Comparison of ENCODE assay signal across 13 cellular contexts in the genomic region with DNA sequence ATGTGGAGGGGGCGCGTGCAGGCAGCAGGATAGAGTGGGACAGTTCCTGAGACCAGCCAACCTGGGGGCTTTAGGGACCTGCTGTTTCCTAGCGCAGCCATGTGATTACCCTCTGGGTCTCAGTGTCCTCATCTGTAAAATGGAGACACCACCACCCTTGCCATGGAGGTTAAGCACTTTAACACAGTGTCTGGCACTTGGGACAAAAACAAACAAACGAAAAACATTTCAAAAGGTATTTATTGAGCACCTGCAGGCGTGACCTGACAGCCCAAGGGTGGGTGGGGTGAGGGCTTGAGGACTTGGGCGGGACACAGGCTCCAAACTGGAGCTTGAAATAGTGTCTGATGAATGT. TPM values are rescaled to one million over a fixed set of nuclear protein-coding genes. Genes with fewer than 3 reads are reported as not detected.
DNase-seq lines count a peak whose midpoint lies in the region; ATAC-seq and TF ChIP-seq lines count a peak whose summit lies in the region.
"Had no signal": no experiment of that assay in that cellular context is flagged by ENCODE, and none has a peak within 500 bp of the region (broad histone marks: within the 10 kb centered on the region; RNA-seq: fewer than 3 reads in every experiment).

No MANE protein-coding gene starts in this region.

- no peak overlapping the region for H3K4me2 ChIP-seq in mesenchymal stem cell (ENCODE audit: low read length, poor library complexity, severe bottlenecking)

- H3K9me3 ChIP-seq in left ventricle myocardium inferior (replicated peaks) (no peaks in the 10 kb centered on the region), mesenchymal stem cell (ENCODE audit: control insufficient read depth, low read length) (no peaks in the 10 kb centered on the region), upper lobe of left lung (no peaks in the 10 kb centered on the region)

- H3K27ac ChIP-seq in left ventricle myocardium inferior (replicated peaks): peak overlapping the region; percentile 100
- peak overlapping the region; percentile 99 for H3K27ac ChIP-seq in RWPE1
- H3K27ac ChIP-seq in mesenchymal stem cell (ENCODE audit: low read length, poor library complexity, severe bottlenecking): no peak overlapping the region
- H3K27ac ChIP-seq in upper lobe of left lung: peak overlapping the region in 3 of 4 donors; percentile 94 to 99 (median 99)

- ATAC-seq in left cardiac atrium (no peak), upper lobe of left lung (ENCODE audit: low FRiP score in 2 of 2) (no peak)
- ATAC-seq: Right ventricle myocardium inferior had no signal

- TF ChIP-seq POLR2A in upper lobe of left lung (IDR thresholded peaks at IDR 0.05): no peak

- H2BK12ac ChIP-seq in mesenchymal stem cell (ENCODE audit: low read length in 2 of 2): no peak overlapping the region

- H3K27me3 ChIP-seq in left ventricle myocardium inferior (ENCODE audit: low read depth) (no peaks in the 10 kb centered on the region), mesenchymal stem cell (ENCODE audit: control insufficient read depth in 1 of 2, insufficient read depth in 1 of 2, low read length in 2 of 2) (no peaks in the 10 kb centered on the region), upper lobe of left lung (no peaks in the 10 kb centered on the region)

- H3K9ac ChIP-seq in mesenchymal stem cell (ENCODE audit: low read length): peak overlapping the region; percentile 93

- H3K36me3 ChIP-seq in left ventricle myocardium inferior (no peaks in the 10 kb centered on the region), mesenchymal stem cell (ENCODE audit: control insufficient read depth in 1 of 2, insufficient read depth in 2 of 2, low read depth in 1 of 2, low read length in 2 of 2) (no peaks in the 10 kb centered on the region), upper lobe of left lung (peaks cover 0 to 4% (median 0%) of the 10 kb centered on the region in 4 donors)

- no peak overlapping the region for H3K23ac ChIP-seq in mesenchymal stem cell (ENCODE audit: low read length in 2 of 2)

- 100% methylated on average over 4 of the region's 6 CpGs for WGBS in mesenchymal stem cell
- 80 to 82% methylated on average over 3 to 6 of the region's 6 CpGs for WGBS in upper lobe of left lung, 2 donors

- peak overlapping the region; percentile 18 for H4K91ac ChIP-seq in mesenchymal stem cell (ENCODE audit: low read length)

- no peak overlapping the region for H3K14ac ChIP-seq in mesenchymal stem cell (ENCODE audit: low read length in 2 of 2)

- H2AK5ac ChIP-seq in mesenchymal stem cell (ENCODE audit: low read length, severe bottlenecking): no peak overlapping the region

- H3K4me1 ChIP-seq in left ventricle myocardium inferior: peaks cover 37% of the 10 kb centered on the region
- peaks cover 37% of the 10 kb centered on the region for H3K4me1 ChIP-seq in mesenchymal stem cell (ENCODE audit: control insufficient read depth, insufficient read depth, low read depth, low read length)
- H3K4me1 ChIP-seq in upper lobe of left lung: peaks cover 17 to 48% (median 32%) of the 10 kb centered on the region in 4 donors

- no peak overlapping the region for H2BK15ac ChIP-seq in mesenchymal stem cell (ENCODE audit: low read depth, poor library complexity, severe bottlenecking)

- intact Hi-C loops in left ventricle myocardium inferior (cut with micrococcal nuclease): loop anchor here (10.0 kb wide), 1 partner anchor 100 kb away; the partner anchor contains the start of gene TMBIM1
- intact Hi-C loops in left cardiac atrium (cut with DNase I): loop anchor here in 1 of 2 donors (10.0 kb wide), 1 partner anchor 100 kb away; the partner anchor contains the start of gene TMBIM1

- no peak overlapping the region for H2BK5ac ChIP-seq in mesenchymal stem cell (ENCODE audit: low read depth, low read length, poor library complexity, severe bottlenecking)

- TF ChIP-seq CTCF in left ventricle myocardium inferior (IDR thresholded peaks at IDR 0.05; ENCODE audit: borderline replicate concordance) (no peak), RWPE1 (conservative IDR thresholded peaks at IDR 0.05; ENCODE audit: low read depth) (no peak), upper lobe of left lung (IDR thresholded peaks at IDR 0.05) (no peak)

- TF ChIP-seq EP300 in upper lobe of left lung (IDR thresholded peaks at IDR 0.05): no peak

- POLR2A ChIA-PET in RWPE1 (lab: Yijun Ruan, JAX; ENCODE audit: low non-redundant PET): no interaction called here

- H3K18ac ChIP-seq in mesenchymal stem cell (ENCODE audit: low read depth in 1 of 2, low read length in 2 of 2): no peak overlapping the region

- no peak overlapping the region for H4K8ac ChIP-seq in mesenchymal stem cell (ENCODE audit: low read length)

- H3K4me3 ChIP-seq in left ventricle myocardium inferior: peak overlapping the region; percentile 100
- H3K4me3 ChIP-seq in mesenchymal stem cell (ENCODE audit: insufficient read depth in 1 of 2, low read depth in 1 of 2, low read length in 2 of 2): peak overlapping the region in 1 of 2 experiments; percentile 84
- peak overlapping the region in 2 of 4 donors; percentile 93 to 98 for H3K4me3 ChIP-seq in upper lobe of left lung

- peak overlapping the region in 1 of 2 experiments; percentile 75 for H3K4ac ChIP-seq in mesenchymal stem cell (ENCODE audit: low read depth in 1 of 2, low read length in 2 of 2)

- CTCF ChIA-PET in RWPE1 (lab: Yijun Ruan, JAX): no interaction called here

- H2BK120ac ChIP-seq in mesenchymal stem cell (ENCODE audit: low read depth, low read length): no peak overlapping the region

- H2AFZ ChIP-seq in mesenchymal stem cell (ENCODE audit: low read depth, low read length): no peak overlapping the region

- no peaks in the 10 kb centered on the region for H3K79me1 ChIP-seq in mesenchymal stem cell (replicated peaks; ENCODE audit: low read length, poor library complexity, severe bottlenecking)

- DNase-seq in left ventricle myocardium inferior (no peak), left cardiac atrium (no peak), RWPE1 (ENCODE audit: low spot score) (no peak), mesenchymal stem cell (no peak), upper lobe of left lung (no peak), NCI-H774 (lab: John Stamatoyannopoulos, UW) (no peak), DMS 273 (lab: John Stamatoyannopoulos, UW; ENCODE audit: unreplicated experiment) (no peak)
- no peak for DNase-seq in stimulated activated CD4-positive, alpha-beta T cell treated with anti-CD3 and anti-CD28 coated beads, Interleukin-2, amount 100 ng/mL, for 24 hours
- DNase-seq: central memory CD4-positive, alpha-beta T cell; NCI-H1092; NCI-H345 had no signal

RNA-seq across cellular contexts. Expression of gene CTDSP1, which starts 4.6 kb away (rescaled TPM):
- total RNA-seq in left ventricle myocardium inferior: 81.5 TPM
- 100 to 1,000 TPM; 101 to 106 TPM for total RNA-seq in left cardiac atrium
- polyA plus RNA-seq in mesenchymal stem cell (2013, experiment 1 of 2): 65.2 TPM
- polyA plus RNA-seq in mesenchymal stem cell (2013, experiment 2 of 2): 63.8 TPM
- 100 to 1,000 TPM in 5 of 6 donors, 10 to 100 TPM in 1; 96.6 to 239 (median 189) TPM for total RNA-seq in upper lobe of left lung

RNA-seq across cellular contexts. Expression of gene SLC11A1, which starts 13.0 kb away (rescaled TPM):
- total RNA-seq in left ventricle myocardium inferior: 6.4 TPM
- total RNA-seq in left cardiac atrium: 10 to 100 TPM in 1 of 2 donors, 1 to 10 TPM in 1; 8.5 to 16.1 TPM
- polyA plus RNA-seq in mesenchymal stem cell (2013, experiment 1 of 2): 0.10 TPM
- 0.10 TPM for polyA plus RNA-seq in mesenchymal stem cell (2013, experiment 2 of 2)
- 1,000 to 10,000 TPM in 2 of 6 donors, 100 to 1,000 TPM in 4; 145 to 3,249 (median 371) TPM for total RNA-seq in upper lobe of left lung

RNA-seq across cellular contexts. Expression of gene VIL1, which starts 23.9 kb away (rescaled TPM):
- total RNA-seq in left ventricle myocardium inferior (not detected), left cardiac atrium (not detected), upper lobe of left lung (under 1 TPM in 3 of 6 donors, not detected in 3; 0.29 to 0.76 (median 0.40) TPM)
- polyA plus RNA-seq in mesenchymal stem cell (2013, experiment 1 of 2): not detected
- polyA plus RNA-seq in mesenchymal stem cell (2013, experiment 2 of 2): under 0.01 TPM
- total RNA-seq: Right ventricle myocardium inferior had no signal

RNA-seq across cellular contexts. Expression of gene CATIP, which starts 38.4 kb away (rescaled TPM):
- total RNA-seq in left ventricle myocardium inferior: not detected
- total RNA-seq in left cardiac atrium: not detected
- polyA plus RNA-seq in mesenchymal stem cell (2013, experiment 1 of 2): not detected
- polyA plus RNA-seq in mesenchymal stem cell (2013, experiment 2 of 2): not detected
- 1 to 10 TPM in 5 of 6 donors, under 1 TPM in 1; 0.77 to 8.5 (median 4.3) TPM for total RNA-seq in upper lobe of left lung
- total RNA-seq: Right ventricle myocardium inferior had no signal
- polyA plus RNA-seq: esophagus had no signal

Comparison
In these comparisons a context has a peak if more than half of its experiments do, and no peak if none do; other contexts are left out.
1. RNA of gene SLC11A1, which starts 13.0 kb away (total RNA-seq): 145 to 3,249 TPM in upper lobe of left lung; 8.5 to 16.1 TPM in left cardiac atrium and 6.4 TPM in left ventricle myocardium inferior (single experiment); every median in the first group is over 4 times any median in the second.